Comparison of ENCODE assay signal across 36 cellular contexts in the genomic region with DNA sequence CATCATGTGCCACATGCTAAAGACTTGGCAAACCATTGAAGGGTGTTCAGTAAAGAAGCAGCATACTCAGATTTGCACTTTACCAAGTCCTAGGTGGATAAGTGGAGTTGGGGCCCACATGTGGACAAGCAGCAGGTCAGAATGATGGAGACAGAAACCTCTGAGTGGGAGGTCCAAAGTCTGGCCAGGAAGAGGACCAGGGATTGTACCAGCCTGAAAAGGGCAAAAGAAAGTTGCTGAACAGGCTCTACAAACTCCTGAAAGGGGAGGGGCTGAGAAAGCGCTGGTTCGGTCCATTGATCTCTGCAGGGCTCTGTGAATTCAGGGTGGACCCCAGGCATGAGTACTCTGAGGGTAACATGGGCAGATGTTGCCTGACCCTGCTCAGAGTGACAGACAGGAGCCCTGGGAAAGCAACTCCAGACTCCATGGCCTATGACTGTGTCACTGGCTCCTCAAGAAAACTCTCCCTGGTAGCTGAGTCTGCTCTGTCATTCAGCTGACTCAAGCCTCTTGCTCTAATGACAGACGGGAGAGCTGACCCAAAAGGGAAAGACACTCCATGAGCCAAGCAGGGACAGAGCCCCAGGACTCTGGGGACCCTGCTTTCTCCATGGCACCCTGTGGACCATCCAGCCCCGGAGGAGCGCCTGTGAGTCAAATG.
DNase-seq lines count a peak whose midpoint lies in the region; ATAC-seq, FAIRE-seq and TF ChIP-seq lines count a peak whose summit lies in the region.
"Had no signal": no experiment of that assay in that cellular context is flagged by ENCODE, and none has a peak within 500 bp of the region (broad histone marks: within the 10 kb centered on the region; RNA-seq: fewer than 3 reads in every experiment).

No MANE protein-coding gene starts in this region.

- no peak overlapping the region for H3K18ac ChIP-seq in IMR-90 (ENCODE audit: low read depth, low read length)

- no peak overlapping the region for H3K14ac ChIP-seq in IMR-90 (replicated peaks; ENCODE audit: low read depth, low read length)

- no peak for TF ChIP-seq POLR2A in IMR-90 (IDR thresholded peaks at IDR 0.05; ENCODE audit: low read depth, low read length)
- no peak for TF ChIP-seq POLR2A in H54 (IDR thresholded peaks at IDR 0.05; ENCODE audit: low read depth, low read length)

- no peak overlapping the region for H3K23ac ChIP-seq in IMR-90 (ENCODE audit: low read depth, low read length)

- no peaks in the 10 kb centered on the region for H3K27me3 ChIP-seq in IMR-90 (ENCODE audit: control insufficient read depth, insufficient read depth, low read length)
- H3K27me3 ChIP-seq: ascending aorta, BLaER1, cardiac muscle cell, colonic mucosa, heart left ventricle, stomach, tibial artery had no signal

- in situ Hi-C loops in IMR-90 (cut with MboI; ENCODE audit: low sequenced_read_pairs): no loop called here

- intact Hi-C loops in CD14-positive monocyte (cut with micrococcal nuclease): no loop called here
- intact Hi-C loops in IMR-90 (cut with micrococcal nuclease): no loop called here
- intact Hi-C loops in posterior vena cava (cut with DNase I): no loop called here

- H3K4me2 ChIP-seq in IMR-90 (ENCODE audit: low read depth, low read length): no peak overlapping the region
- H3K4me2 ChIP-seq: BLaER1 had no signal

- peak overlapping the region; percentile 50 to 85 (median 69) for H3K27ac Mint-ChIP-seq in CD14-positive monocyte
- H3K27ac Mint-ChIP-seq: activated naive CD8-positive, alpha-beta T cell; effector memory CD8-positive, alpha-beta T cell had no signal

- H3K27me3 Mint-ChIP-seq in CD14-positive monocyte (ENCODE audit: low read depth in 3 of 3): peaks cover 0 to 6% (median 0%) of the 10 kb centered on the region in 3 donors
- H3K27me3 Mint-ChIP-seq: activated naive CD8-positive, alpha-beta T cell had no signal

- no peak overlapping the region for H2BK120ac ChIP-seq in IMR-90 (ENCODE audit: low read depth, low read length)

- dilution Hi-C loops in IMR-90 (cut with HindIII; ENCODE audit: low sequenced_read_pairs, unreplicated experiment): no loop called here

- no peak overlapping the region for H4K5ac ChIP-seq in IMR-90 (ENCODE audit: low read depth, low read length)

- DNase-seq in CD14-positive monocyte (ENCODE audit: low spot score) (peak; percentile 57), IMR-90 (no peak), posterior vena cava (ENCODE audit: low spot score) (peak; percentile 48), mesenteric fat pad (ENCODE audit: low spot score) (no peak), H54 (ENCODE audit: insufficient read length, low spot score) (no peak)
- DNase-seq: activated CD4-positive, alpha-beta T cell treated with anti-CD3 and anti-CD28 coated beads for 4 hours; activated effector memory CD4-positive, alpha-beta T cell treated with Interleukin-2 at 50 U/mL for 16 hours; activated T-cell treated with anti-CD3 and anti-CD28 coated beads, Interleukin-2, amount 50 U/mL, for 1 hour; colonic mucosa; DMS153; effector memory CD8-positive, alpha-beta T cell; erythroblast; HCEC 1CT; islet precursor cell; left ventricle myocardium inferior; NCI-H1105; NCI-H187; NCI-H446 treated with DMSO at 0.1 percent for 48 hours; NCI-H774; SJCRH30; stimulated activated CD8-positive, alpha-beta memory T cell treated with anti-CD3 and anti-CD28 coated beads, Interleukin-4, amount 100 ng/mL, for 48 hours; stomach; SW 1271; T-helper 9 cell; tibial artery had no signal

- no peaks in the 10 kb centered on the region; the same call in 1 of the 2 replicates for H3K4me1 ChIP-seq in IMR-90 (ENCODE audit: control insufficient read depth, insufficient read depth, low read length)
- H3K4me1 ChIP-seq: ascending aorta, colonic mucosa, left ventricle myocardium inferior, parathyroid adenoma, SJCRH30, tibial artery had no signal

- H2BK15ac ChIP-seq in IMR-90 (ENCODE audit: low read depth, low read length): no peak overlapping the region

- H2AFZ ChIP-seq in IMR-90 (replicated peaks; ENCODE audit: low read length, poor library complexity): no peak overlapping the region
- H2AFZ ChIP-seq: parathyroid adenoma had no signal

- TF ChIP-seq CTCF in CD14-positive monocyte (IDR thresholded peaks at IDR 0.05) (no peak), IMR-90 (conservative IDR thresholded peaks at IDR 0.05; ENCODE audit: low read depth, low read length) (no peak)

- peaks cover 0 to 3% (median 0%) of the 10 kb centered on the region in 7 donors for H3K9me3 Mint-ChIP-seq in CD14-positive monocyte
- H3K9me3 Mint-ChIP-seq: effector memory CD8-positive, alpha-beta T cell had no signal

- 87% methylated on average over 5 of the region's 5 CpGs; no CpG with 5 or more reads in 1 of the 2 experiments for WGBS in IMR-90 (ENCODE audit: extremely low coverage in 2 of 2, insufficient read length in 1 of 2), 2 experiments

- no peak overlapping the region for H2BK20ac ChIP-seq in IMR-90 (ENCODE audit: low read depth, low read length)

- H3K36me3 ChIP-seq in IMR-90 (ENCODE audit: control insufficient read depth, insufficient read depth, low read length): 0 out of 2 replicates have a peak, but pooled peaks cover 1% of the 10 kb centered on the region
- H3K36me3 ChIP-seq: ascending aorta, BLaER1, cardiac muscle cell, colonic mucosa, heart left ventricle, left ventricle myocardium inferior, SJCRH30, stomach, tibial artery, WERI-Rb-1 had no signal

- no peak overlapping the region for H2AK9ac ChIP-seq in IMR-90 (replicated peaks; ENCODE audit: low read depth, low read length, poor library complexity)

- H4K20me1 ChIP-seq in IMR-90 (ENCODE audit: insufficient read depth, low read length): no peaks in the 10 kb centered on the region
- H4K20me1 ChIP-seq: BLaER1 had no signal

- H3K56ac ChIP-seq in IMR-90 (ENCODE audit: extremely low read depth, insufficient read depth, low read length): no peak overlapping the region

- BruUV-seq in IMR-90 (replicated peaks; lab: Mats Ljungman, UMichigan): no TSS peak

- no peak overlapping the region for H3K9ac ChIP-seq in IMR-90 (ENCODE audit: low read depth, low read length)
- H3K9ac ChIP-seq: BLaER1, parathyroid adenoma had no signal

- peaks cover 58 to 67% of the 10 kb centered on the region in 2 donors for H3K36me3 Mint-ChIP-seq in CD14-positive monocyte
- H3K36me3 Mint-ChIP-seq: activated naive CD8-positive, alpha-beta T cell had no signal

- no peak overlapping the region for H4K91ac ChIP-seq in IMR-90 (ENCODE audit: insufficient read depth, low read depth, low read length)

- no peak overlapping the region for H3K4me3 ChIP-seq in IMR-90 (ENCODE audit: insufficient read depth, low read depth, low read length)
- H3K4me3 ChIP-seq: ascending aorta, BLaER1, cardiac muscle cell, colonic mucosa, heart left ventricle, left ventricle myocardium inferior, SJCRH30, stomach, tibial artery had no signal

- no peaks in the 10 kb centered on the region for H3K9me3 ChIP-seq in IMR-90 (ENCODE audit: control insufficient read depth, insufficient read depth, low read length)
- H3K9me3 ChIP-seq: ascending aorta, colonic mucosa, SJCRH30, stomach, tibial artery had no signal

- H3K4me1 Mint-ChIP-seq in CD14-positive monocyte: peaks cover 78% of the 10 kb centered on the region
- H3K4me1 Mint-ChIP-seq: neural crest cell had no signal

- ATAC-seq in IMR-90 (ENCODE audit: low read depth) (no peak; the same call in 1 of the 2 replicates), esophagus mucosa (peak; percentile 62), HG02798 (IDR thresholded peaks at IDR 0.05; ENCODE audit: poor library complexity, unreplicated experiment) (no peak)
- ATAC-seq: effector memory CD8-positive, alpha-beta T cell had no signal

- H3K4ac ChIP-seq in IMR-90 (ENCODE audit: low read depth, low read length): no peak overlapping the region

- no peak for TF ChIP-seq RAD21 in IMR-90 (IDR thresholded peaks at IDR 0.05; ENCODE audit: low read length)

- CTCF ChIA-PET in IMR-90 (lab: Yijun Ruan, JAX): no interaction called here

- H2BK5ac ChIP-seq in IMR-90 (ENCODE audit: low read depth, low read length, poor library complexity, severe bottlenecking): no peak overlapping the region

- 0 out of 2 replicates have a peak, but pooled peaks cover 2% of the 10 kb centered on the region for H3K9me1 ChIP-seq in IMR-90 (ENCODE audit: insufficient read depth, low read length)

- POLR2A ChIA-PET in IMR-90 (lab: Charles Lee; ENCODE audit: unreplicated experiment): no interaction called here

- no peak overlapping the region for H3K4me3 Mint-ChIP-seq in CD14-positive monocyte
- H3K4me3 Mint-ChIP-seq: activated naive CD8-positive, alpha-beta T cell; effector memory CD8-positive, alpha-beta T cell; neural crest cell had no signal

- H4K8ac ChIP-seq in IMR-90 (ENCODE audit: low read depth in 2 of 2, low read length in 2 of 2): no peak overlapping the region

- FAIRE-seq in H54 (lab: Jason Lieb, UNC): no peak
- FAIRE-seq: GM12891 had no signal

- no peaks in the 10 kb centered on the region for H3K79me1 ChIP-seq in IMR-90 (ENCODE audit: low read depth in 1 of 2, low read length in 2 of 2)

- H3K27ac ChIP-seq in IMR-90 (ENCODE audit: insufficient read depth, low read length): no peak overlapping the region
- H3K27ac ChIP-seq: ascending aorta, BLaER1, cardiac muscle cell, colonic mucosa, heart left ventricle, left ventricle myocardium inferior, parathyroid adenoma, SJCRH30, stomach, tibial artery, WERI-Rb-1 had no signal

- H2AK5ac ChIP-seq in IMR-90 (ENCODE audit: low read depth, low read length): 0 out of 2 replicates have a peak overlapping the region, but pooled peaks have one; percentile 16

TF ChIP-seq in IMR-90, 13 proteins besides CTCF, POLR2A, EP300 and RAD21:
- TF ChIP-seq USF2 (IDR thresholded peaks at IDR 0.05; ENCODE audit: low read depth, low read length) (no peak), CEBPB (IDR thresholded peaks at IDR 0.05; ENCODE audit: low read depth, low read length) (no peak), MAFK (IDR thresholded peaks at IDR 0.05; ENCODE audit: low read depth, low read length) (no peak)

Comparison
In these comparisons a context has a peak if more than half of its experiments do, and no peak if none do; other contexts are left out.
1. DNase-seq: peak in CD14-positive monocyte (single experiment) and posterior vena cava (single experiment); none in IMR-90 (single experiment), mesenteric fat pad (single experiment) and H54 (single experiment).